8 cellular contexts compared by ENCODE assay signal in genomic region chr7:75637854-75638606, GRCh38.
DNase-seq lines count a peak whose midpoint lies in the region; ATAC-seq and TF ChIP-seq lines count a peak whose summit lies in the region.

No MANE protein-coding gene starts in this region.

- no peak for ATAC-seq in GM21528 (IDR thresholded peaks at IDR 0.05; ENCODE audit: low FRiP score, unreplicated experiment)
- no peak for ATAC-seq in HG02884 (IDR thresholded peaks at IDR 0.05; ENCODE audit: unreplicated experiment)

- peaks cover 2% of the 10 kb centered on the region for H3K36me3 Mint-ChIP-seq in activated CD4-positive, alpha-beta T cell treated with anti-CD3 and anti-CD28 coated beads, Interleukin-2, amount 10 ng/mL, durations not matched to agents 24 days and 14 days (ENCODE audit: low read depth)

- H3K27ac Mint-ChIP-seq in activated CD4-positive, alpha-beta T cell treated with anti-CD3 and anti-CD28 coated beads, Interleukin-2, amount 10 ng/mL, durations not matched to agents 24 days and 14 days, result no peak overlapping the region

- in situ Hi-C loops in astrocyte of the spinal cord (cut with HindIII; ENCODE audit: low sequenced_read_pairs), result no loop called here

- H3K27me3 Mint-ChIP-seq in activated CD4-positive, alpha-beta T cell treated with anti-CD3 and anti-CD28 coated beads, Interleukin-2, amount 10 ng/mL, durations not matched to agents 24 days and 14 days, result peaks cover 28% of the 10 kb centered on the region

- peaks cover 2% of the 10 kb centered on the region for H3K4me1 Mint-ChIP-seq in activated CD4-positive, alpha-beta T cell treated with anti-CD3 and anti-CD28 coated beads, Interleukin-2, amount 10 ng/mL, durations not matched to agents 24 days and 14 days

- peak overlapping the region; percentile 39 for H3K4me3 Mint-ChIP-seq in activated CD4-positive, alpha-beta T cell treated with anti-CD3 and anti-CD28 coated beads, Interleukin-2, amount 10 ng/mL, durations not matched to agents 24 days and 14 days

- H3K4me3 ChIP-seq in astrocyte of the spinal cord (ENCODE audit: low read depth, low read length), result peak overlapping the region; percentile 54

- H3K9me3 Mint-ChIP-seq in activated CD4-positive, alpha-beta T cell treated with anti-CD3 and anti-CD28 coated beads, Interleukin-2, amount 10 ng/mL, durations not matched to agents 24 days and 14 days, result peaks cover 4% of the 10 kb centered on the region

- no peak for DNase-seq in activated CD4-positive, alpha-beta T cell treated with anti-CD3 and anti-CD28 coated beads, Interleukin-2, amount 10 ng/mL, durations not matched to agents 24 days and 14 days
- DNase-seq in activated CD4-positive, alpha-beta T cell treated with anti-CD3 and anti-CD28 coated beads for 1 hour, result no peak
- DNase-seq in astrocyte of the spinal cord (ENCODE audit: low read depth, low spot score) (no peak), left kidney (ENCODE audit: low read depth, low spot score) (peak; percentile 31), AG08396 (ENCODE audit: low spot score) (no peak)

- peak overlapping the region; percentile 94 for H3K27ac ChIP-seq in temporal lobe (ENCODE audit: low read depth, low read length)

- intact Hi-C loops in activated CD4-positive, alpha-beta T cell treated with anti-CD3 and anti-CD28 coated beads, Interleukin-2, amount 10 ng/mL, durations not matched to agents 24 days and 14 days (cut with micrococcal nuclease), result no loop called here

- TF ChIP-seq CTCF in astrocyte of the spinal cord (IDR thresholded peaks at IDR 0.05; ENCODE audit: low read depth, low read length), result no peak
